Comparison of ENCODE assay signal across 1 cellular context in genomic region chr10:119377905-119378736, GRCh38.
A peak's percentile ranks its signal among the peaks of the same experiment; 100 is the strongest.
TF ChIP-seq lines count a peak whose summit lies in the region.

No MANE protein-coding gene starts in this region.

TF ChIP-seq in HEK293, 187 proteins besides CTCF, POLR2A, EP300 and RAD21 (continued from another document):
- no peak for TF ChIP-seq ZNF501 (tag by site-specific recombination; IDR thresholded peaks at IDR 0.05)
- TF ChIP-seq ZNF423 (tag by site-specific recombination; IDR thresholded peaks at IDR 0.05) = 0 out of 2 replicates have a peak, but pooled peaks have one; percentile 30
- TF ChIP-seq ZSCAN5A (tag by site-specific recombination; IDR thresholded peaks at IDR 0.05) = no peak
- TF ChIP-seq ZNF23 (tag by site-specific recombination; IDR thresholded peaks at IDR 0.05; ENCODE audit: borderline replicate concordance) = no peak
- peak; percentile 61 for TF ChIP-seq EGR2 (tag by site-specific recombination; IDR thresholded peaks at IDR 0.05; ENCODE audit: low read depth)
- no peak for TF ChIP-seq AEBP2 (tag by site-specific recombination; IDR thresholded peaks at IDR 0.05; ENCODE audit: borderline replicate concordance)
- TF ChIP-seq SCRT2 (tag by site-specific recombination; IDR thresholded peaks at IDR 0.05) = peak; percentile 93
- TF ChIP-seq ZNF239 (tag by site-specific recombination; IDR thresholded peaks at IDR 0.05) = no peak
- 0 out of 2 replicates have a peak, but pooled peaks have one; percentile 20 for TF ChIP-seq GFI1B (tag by site-specific recombination; IDR thresholded peaks at IDR 0.05)
- no peak for TF ChIP-seq ZNF624 (tag by site-specific recombination; IDR thresholded peaks at IDR 0.05)
TF ChIP-seq in HEK293: peak in this region for 16.
